12 cellular contexts compared by ENCODE assay signal in genomic region chr3:149615731-149616221, GRCh38. TPM values are rescaled to one million over a fixed set of nuclear protein-coding genes. Genes with fewer than 3 reads are reported as not detected.
DNase-seq lines count a peak whose midpoint lies in the region; ATAC-seq and TF ChIP-seq lines count a peak whose summit lies in the region.
"Had no signal": no experiment of that assay in that cellular context is flagged by ENCODE, and none has a peak within 500 bp of the region (broad histone marks: within the 10 kb centered on the region; RNA-seq: fewer than 3 reads in every experiment).

No MANE protein-coding gene starts in this region.

- peaks cover 3% of the 10 kb centered on the region for H3K4me1 Mint-ChIP-seq in activated naive CD4-positive, alpha-beta T cell treated with anti-CD3 and anti-CD28 coated beads for 36 hours (ENCODE audit: low read depth)

- peaks cover 18% of the 10 kb centered on the region for H3K27me3 Mint-ChIP-seq in activated naive CD4-positive, alpha-beta T cell treated with anti-CD3 and anti-CD28 coated beads for 36 hours (ENCODE audit: low read depth)

- H3K27ac ChIP-seq in mesenchymal stem cell (ENCODE audit: low read length, poor library complexity, severe bottlenecking) = peak overlapping the region; percentile 38
- H3K27ac ChIP-seq in upper lobe of right lung = peak overlapping the region; percentile 48

- no peak overlapping the region for H3K18ac ChIP-seq in mesenchymal stem cell (ENCODE audit: low read depth in 1 of 2, low read length in 2 of 2)

- H3K4me3 ChIP-seq in mesenchymal stem cell (ENCODE audit: insufficient read depth in 1 of 2, low read depth in 1 of 2, low read length in 2 of 2) (no peak overlapping the region), upper lobe of right lung (no peak overlapping the region)
- H3K4me3 ChIP-seq: prostate gland had no signal

- no peak overlapping the region for H2BK12ac ChIP-seq in mesenchymal stem cell (ENCODE audit: low read length in 2 of 2)

- H2BK15ac ChIP-seq in mesenchymal stem cell (ENCODE audit: low read depth, poor library complexity, severe bottlenecking) = no peak overlapping the region

- no peak overlapping the region for H3K4ac ChIP-seq in mesenchymal stem cell (ENCODE audit: low read depth in 1 of 2, low read length in 2 of 2)

- peak; percentile 98 for DNase-seq in dermis blood vessel endothelial cell
- DNase-seq in mesenchymal stem cell = peak; percentile 44
- DNase-seq in upper lobe of right lung = no peak
- DNase-seq in stimulated activated naive CD4-positive, alpha-beta T cell treated with Interleukin-2 at 50 U/mL for 16 hours (lab: John Stamatoyannopoulos, UW) = no peak
- DNase-seq in activated naive CD4-positive, alpha-beta T cell treated with anti-CD3 and anti-CD28 coated beads for 36 hours = no peak
- DNase-seq in stimulated activated CD4-positive, alpha-beta T cell treated with anti-CD3 and anti-CD28 coated beads, Interleukin-4, amount 100 ng/mL, for 1 hour = no peak
- DNase-seq: activated CD4-positive, CD25-positive, alpha-beta regulatory T cell; activated CD8-positive, alpha-beta memory T cell treated with anti-CD3 and anti-CD28 coated beads, Interleukin-2, amount 50 U/mL, for 48 hours; COR-L47; NCI-H2081 treated with DMSO at 0.1 percent for 48 hours had no signal

- no peak overlapping the region for H3K14ac ChIP-seq in mesenchymal stem cell (ENCODE audit: low read length in 2 of 2)

- H3K4me1 ChIP-seq in mesenchymal stem cell (ENCODE audit: control insufficient read depth, insufficient read depth, low read depth, low read length) = peaks cover 9% of the 10 kb centered on the region
- H3K4me1 ChIP-seq in upper lobe of right lung = peaks cover 18% of the 10 kb centered on the region
- H3K4me1 ChIP-seq: prostate gland had no signal

- peaks cover 3 to 30% of the 10 kb centered on the region in 2 experiments for H3K36me3 ChIP-seq in mesenchymal stem cell (ENCODE audit: control insufficient read depth in 1 of 2, insufficient read depth in 2 of 2, low read depth in 1 of 2, low read length in 2 of 2)
- no peaks in the 10 kb centered on the region for H3K36me3 ChIP-seq in upper lobe of right lung
- H3K36me3 ChIP-seq: prostate gland had no signal

- no peaks in the 10 kb centered on the region for H3K9me3 ChIP-seq in mesenchymal stem cell (ENCODE audit: control insufficient read depth, low read length)
- no peaks in the 10 kb centered on the region for H3K9me3 ChIP-seq in upper lobe of right lung
- H3K9me3 ChIP-seq: prostate gland had no signal

- H4K91ac ChIP-seq in mesenchymal stem cell (ENCODE audit: low read length) = no peak overlapping the region

- H3K4me2 ChIP-seq in mesenchymal stem cell (ENCODE audit: low read length, poor library complexity, severe bottlenecking) = peak overlapping the region; percentile 19

- H3K79me1 ChIP-seq in mesenchymal stem cell (replicated peaks; ENCODE audit: low read length, poor library complexity, severe bottlenecking) = peaks cover 1% of the 10 kb centered on the region

- H3K27ac Mint-ChIP-seq in activated naive CD4-positive, alpha-beta T cell treated with anti-CD3 and anti-CD28 coated beads for 36 hours = no peak overlapping the region

- no peaks in the 10 kb centered on the region for H3K27me3 ChIP-seq in mesenchymal stem cell (ENCODE audit: control insufficient read depth in 1 of 2, insufficient read depth in 1 of 2, low read length in 2 of 2)
- no peaks in the 10 kb centered on the region for H3K27me3 ChIP-seq in upper lobe of right lung

- no peak overlapping the region for H3K9ac ChIP-seq in mesenchymal stem cell (ENCODE audit: low read length)

- CTCF ChIA-PET in activated naive CD4-positive, alpha-beta T cell treated with anti-CD3 and anti-CD28 coated beads for 36 hours (lab: Charles Lee) = no interaction called here

- TF ChIP-seq CTCF in upper lobe of right lung (IDR thresholded peaks at IDR 0.05) = no peak

- H4K8ac ChIP-seq in mesenchymal stem cell (ENCODE audit: low read length) = no peak overlapping the region

- H2AK5ac ChIP-seq in mesenchymal stem cell (ENCODE audit: low read length, severe bottlenecking) = no peak overlapping the region

- WGBS in mesenchymal stem cell = 35% methylated on average over 4 of the region's 6 CpGs

- no peak overlapping the region for H2BK120ac ChIP-seq in mesenchymal stem cell (ENCODE audit: low read depth, low read length)

- H3K9me3 Mint-ChIP-seq in activated naive CD4-positive, alpha-beta T cell treated with anti-CD3 and anti-CD28 coated beads for 36 hours = no peaks in the 10 kb centered on the region

- no peak overlapping the region for H2BK5ac ChIP-seq in mesenchymal stem cell (ENCODE audit: low read depth, low read length, poor library complexity, severe bottlenecking)

- ATAC-seq in upper lobe of right lung = peak; percentile 53

- intact Hi-C loops in upper lobe of right lung (cut with DNase I) = no loop called here
- intact Hi-C loops in activated naive CD4-positive, alpha-beta T cell treated with anti-CD3 and anti-CD28 coated beads for 36 hours (cut with micrococcal nuclease) = no loop called here

- no peak overlapping the region for H3K4me3 Mint-ChIP-seq in activated naive CD4-positive, alpha-beta T cell treated with anti-CD3 and anti-CD28 coated beads for 36 hours

- no peaks in the 10 kb centered on the region for H3K36me3 Mint-ChIP-seq in activated naive CD4-positive, alpha-beta T cell treated with anti-CD3 and anti-CD28 coated beads for 36 hours (ENCODE audit: low read depth)

- H3K23ac ChIP-seq in mesenchymal stem cell (ENCODE audit: low read length in 2 of 2) = no peak overlapping the region

- H2AFZ ChIP-seq in mesenchymal stem cell (ENCODE audit: low read depth, low read length) = no peak overlapping the region

TF ChIP-seq in PFSK-1, 5 proteins besides CTCF, POLR2A, EP300 and RAD21:
- TF ChIP-seq REST (IDR thresholded peaks at IDR 0.05; ENCODE audit: insufficient read depth in 1 of 2, low read depth in 2 of 2, low read length in 2 of 2) = no peak
- 0 out of 2 replicates have a peak, but pooled peaks have one; percentile 18 for TF ChIP-seq TAF1 (IDR thresholded peaks at IDR 0.05; ENCODE audit: borderline replicate concordance, insufficient read depth, low read length)
- no peak for TF ChIP-seq POLR2AphosphoS5 (IDR thresholded peaks at IDR 0.05; ENCODE audit: low read depth, low read length)
- no peak for TF ChIP-seq SIN3A (IDR thresholded peaks at IDR 0.05; ENCODE audit: borderline replicate concordance, insufficient read depth, low read length)

RNA-seq across cellular contexts. Expression of gene WWTR1, which starts 42.0 kb away (rescaled TPM):
- 41.5 TPM for polyA plus RNA-seq in PFSK-1 (2012; ENCODE audit: insufficient read length, low read depth)
- total RNA-seq in dermis blood vessel endothelial cell (111 and 207 TPM in 2 replicates), upper lobe of right lung (87.7 TPM)
- polyA plus RNA-seq in mesenchymal stem cell (2013, experiment 1 of 2) = 56.1 TPM
- 57.5 TPM for polyA plus RNA-seq in mesenchymal stem cell (2013, experiment 2 of 2)
- total RNA-seq in activated naive CD4-positive, alpha-beta T cell treated with anti-CD3 and anti-CD28 coated beads for 36 hours = under 1 TPM; 0.19 to 0.42 TPM

Comparison
In these comparisons a context has a peak if more than half of its experiments do, and no peak if none do; other contexts are left out.
1. DNase-seq: peak in dermis blood vessel endothelial cell (single experiment) and mesenchymal stem cell (single experiment); none in upper lobe of right lung (single experiment), stimulated activated naive CD4-positive, alpha-beta T cell treated with Interleukin-2 at 50 U/mL for 16 hours (single experiment), activated naive CD4-positive, alpha-beta T cell treated with anti-CD3 and anti-CD28 coated beads for 36 hours (single experiment) and stimulated activated CD4-positive, alpha-beta T cell treated with anti-CD3 and anti-CD28 coated beads, Interleukin-4, amount 100 ng/mL, for 1 hour (single experiment).
2. RNA of gene WWTR1, which starts 42.0 kb away (total RNA-seq): 111 to 207 TPM in dermis blood vessel endothelial cell and 87.7 TPM in upper lobe of right lung (single experiment); 0.19 to 0.42 TPM in activated naive CD4-positive, alpha-beta T cell treated with anti-CD3 and anti-CD28 coated beads for 36 hours; every median in the first group is over 10 times any median in the second.